33 cellular contexts compared by ENCODE assay signal in the genomic region with DNA sequence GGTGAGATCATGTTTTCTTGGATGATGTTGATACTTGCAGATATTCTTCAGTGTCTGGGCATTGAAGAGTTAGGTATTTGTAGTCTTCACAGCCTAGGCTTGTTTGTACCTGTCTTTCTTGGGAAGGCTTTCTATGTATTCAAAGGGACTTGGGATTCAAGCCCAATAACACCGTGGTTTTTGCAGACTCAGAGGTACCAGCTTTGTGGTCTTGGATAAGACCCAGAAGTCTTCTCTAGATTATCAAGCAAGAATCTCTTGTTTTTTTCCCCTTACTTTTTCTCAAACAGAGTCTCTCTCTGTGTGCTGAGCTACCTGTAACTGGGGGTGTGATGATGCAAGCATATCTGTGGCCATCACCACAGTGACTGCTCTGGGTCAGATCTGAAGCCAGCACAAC. TPM values are rescaled to one million over a fixed set of nuclear protein-coding genes. Genes with fewer than 3 reads are reported as not detected.
"Had no signal": no experiment of that assay in that cellular context is flagged by ENCODE, and none has a peak within 500 bp of the region (broad histone marks: within the 10 kb centered on the region; RNA-seq: fewer than 3 reads in every experiment).

No MANE protein-coding gene starts in this region.

- H3K4me2 ChIP-seq: KMS-11, PC-9 had no signal

- H3K4me1 ChIP-seq: SJCRH30 had no signal

- H3K4me3 ChIP-seq: PC-9, SJCRH30, SK-N-MC had no signal

- DNase-seq: Kasumi-1, KBM-7, MM.1S, MV-4-11, NCI-H1092, NCI-H1105, NCI-H1417 treated with DMSO at 0.1 percent for 48 hours, NCI-H1436 treated with DMSO at 0.1 percent for 48 hours, NCI-H1694 treated with DMSO at 0.1 percent for 48 hours, NCI-H187 treated with DMSO at 0.1 percent for 48 hours, NCI-H2029, NCI-H2081, NCI-H2171 treated with DMSO at 0.1 percent for 48 hours, NCI-H2227 treated with DMSO at 0.1 percent for 48 hours, NCI-H446 treated with DMSO at 0.1 percent for 48 hours, NCI-H510A, NCI-H524, NCI-H526, NCI-H69, NCI-H748 treated with DMSO at 0.1 percent for 48 hours, NCI-H82, PC-9, SHP77, SIG-M5, SJCRH30 had no signal

- H3K9me3 ChIP-seq: SJCRH30 had no signal

- H3K36me3 ChIP-seq: SJCRH30 had no signal

- ATAC-seq: Panc1, Right ventricle myocardium inferior, SK-N-SH treated with all-trans-retinoic acid at 6 μM for 48 hours had no signal

- H2AFZ ChIP-seq: PC-9 had no signal

- H3K27me3 ChIP-seq: SJCRH30 had no signal

- H3K27ac ChIP-seq: KMS-11, PC-9, RWPE1, SJCRH30, SK-N-MC had no signal

- H3K9ac ChIP-seq: KMS-11 had no signal

RNA-seq across cellular contexts. Expression of gene CCK, which starts 42.7 kb away (rescaled TPM):
- total RNA-seq: M059J, OCI-LY7, Right ventricle myocardium inferior, SJCRH30 had no signal
